ENCODE assay signal across 39 cellular contexts in genomic region chr10:34751272-34751671, GRCh38.
"Had no signal": no experiment of that assay in that cellular context is flagged by ENCODE, and none has a peak within 500 bp of the region (broad histone marks: within the 10 kb centered on the region; RNA-seq: fewer than 3 reads in every experiment).

No MANE protein-coding gene starts in this region.

- H3K4me1 Mint-ChIP-seq: activated CD4-positive, alpha-beta memory T cell treated with anti-CD3 and anti-CD28 coated beads, Interleukin-2, amount 10 ng/mL, durations not matched to agents 7 days and 5 days; activated CD4-positive, alpha-beta T cell treated with anti-CD3 and anti-CD28 coated beads for 36 hours; activated CD4-positive, alpha-beta T cell treated with anti-CD3 and anti-CD28 coated beads, Interleukin-2, amount 10 ng/mL, durations not matched to agents 7 days and 5 days; activated CD8-positive, alpha-beta memory T cell treated with anti-CD3 and anti-CD28 coated beads, Interleukin-2, amount 10 ng/mL, durations not matched to agents 7 days and 5 days; activated naive CD4-positive, alpha-beta T cell treated with anti-CD3 and anti-CD28 coated beads, Interleukin-2, amount 10 ng/mL, durations not matched to agents 7 days and 5 days; activated naive CD4-positive, alpha-beta T cell treated with anti-CD3 and anti-CD28 coated beads, Interleukin-2, amount 50 U/mL, for 24 hours; activated naive CD8-positive, alpha-beta T cell treated with anti-CD3 and anti-CD28 coated beads, Interleukin-2, amount 10 ng/mL, durations not matched to agents 7 days and 5 days; activated naive CD8-positive, alpha-beta T cell treated with anti-CD3 and anti-CD28 coated beads, Interleukin-2, amount 50 U/mL, for 24 hours; central memory CD8-positive, alpha-beta T cell had no signal

- H3K36me3 ChIP-seq: ascending aorta, cardiac muscle cell had no signal

- ATAC-seq: activated CD4-positive, alpha-beta T cell treated with anti-CD3 and anti-CD28 coated beads for 36 hours; activated CD4-positive, CD25-positive, alpha-beta regulatory T cell treated with anti-CD3 and anti-CD28 coated beads, Interleukin-2, amount 50 U/mL, for 24 hours; activated CD8-positive, alpha-beta memory T cell treated with anti-CD3 and anti-CD28 coated beads, Interleukin-2, amount 10 ng/mL, durations not matched to agents 7 days and 5 days; activated CD8-positive, alpha-beta T cell treated with anti-CD3 and anti-CD28 coated beads, Interleukin-2, amount 10 ng/mL, durations not matched to agents 7 days and 5 days; activated naive CD8-positive, alpha-beta T cell treated with anti-CD3 and anti-CD28 coated beads, Interleukin-2, amount 50 U/mL, for 24 hours had no signal

- H3K27ac Mint-ChIP-seq: activated CD4-positive, alpha-beta memory T cell treated with anti-CD3 and anti-CD28 coated beads, Interleukin-2, amount 10 ng/mL, durations not matched to agents 7 days and 5 days; activated CD4-positive, alpha-beta T cell treated with anti-CD3 and anti-CD28 coated beads for 36 hours; activated CD4-positive, alpha-beta T cell treated with anti-CD3 and anti-CD28 coated beads, Interleukin-2, amount 10 ng/mL, durations not matched to agents 7 days and 5 days; activated CD8-positive, alpha-beta memory T cell treated with anti-CD3 and anti-CD28 coated beads, Interleukin-2, amount 10 ng/mL, durations not matched to agents 7 days and 5 days; activated CD8-positive, alpha-beta T cell treated with anti-CD3 and anti-CD28 coated beads, Interleukin-2, amount 10 ng/mL, durations not matched to agents 7 days and 5 days; activated naive CD4-positive, alpha-beta T cell treated with anti-CD3 and anti-CD28 coated beads, Interleukin-2, amount 10 ng/mL, durations not matched to agents 7 days and 5 days; activated naive CD4-positive, alpha-beta T cell treated with anti-CD3 and anti-CD28 coated beads, Interleukin-2, amount 50 U/mL, for 24 hours; activated naive CD8-positive, alpha-beta T cell; activated naive CD8-positive, alpha-beta T cell treated with anti-CD3 and anti-CD28 coated beads, Interleukin-2, amount 10 ng/mL, durations not matched to agents 7 days and 5 days; activated naive CD8-positive, alpha-beta T cell treated with anti-CD3 and anti-CD28 coated beads, Interleukin-2, amount 50 U/mL, for 24 hours; activated T-cell treated with anti-CD3 and anti-CD28 coated beads, Interleukin-2, amount 50 U/mL, for 24 hours; activated T-helper 2 cell treated with anti-CD3 and anti-CD28 coated beads, Interferon-gamma antibody, Interleukin-2, Interleukin-4, amounts not matched to agents 10 μg/mL and 5 μg/mL and 100 μg/mL, durations not matched to agents 14 hours and 24 hours and 36 hours; brain; T-helper 1 cell treated with Interleukin-12 subunit alpha and Interleukin-12 subunit beta and Interleukin-4 antibody, amounts not matched to agents 30 μg/mL and 1 μg/mL, for 36 hours; T-helper 2 cell treated with Interferon-gamma antibody and Interleukin-4, amounts not matched to agents 5 μg/mL and 100 μg/mL, for 36 hours had no signal

- H3K4me3 ChIP-seq: ascending aorta, cardiac muscle cell had no signal

- H3K27ac ChIP-seq: ascending aorta, cardiac muscle cell, VCaP had no signal

- H3K9me3 ChIP-seq: ascending aorta had no signal

- H3K9me3 Mint-ChIP-seq: activated CD4-positive, alpha-beta memory T cell treated with anti-CD3 and anti-CD28 coated beads, Interleukin-2, amount 10 ng/mL, durations not matched to agents 7 days and 5 days; activated CD4-positive, alpha-beta T cell treated with anti-CD3 and anti-CD28 coated beads, Interleukin-2, amount 10 ng/mL, durations not matched to agents 7 days and 5 days; activated naive CD4-positive, alpha-beta T cell treated with anti-CD3 and anti-CD28 coated beads, Interleukin-2, amount 10 ng/mL, durations not matched to agents 7 days and 5 days; activated naive CD4-positive, alpha-beta T cell treated with anti-CD3 and anti-CD28 coated beads, Interleukin-2, amount 50 U/mL, for 24 hours; activated naive CD8-positive, alpha-beta T cell treated with anti-CD3 and anti-CD28 coated beads, Interleukin-2, amount 10 ng/mL, durations not matched to agents 7 days and 5 days; activated naive CD8-positive, alpha-beta T cell treated with anti-CD3 and anti-CD28 coated beads, Interleukin-2, amount 50 U/mL, for 24 hours; activated T-cell treated with anti-CD3 and anti-CD28 coated beads, Interleukin-2, amount 50 U/mL, for 24 hours; activated T-helper 2 cell treated with anti-CD3 and anti-CD28 coated beads, Interferon-gamma antibody, Interleukin-2, Interleukin-4, amounts not matched to agents 10 μg/mL and 5 μg/mL and 100 μg/mL, durations not matched to agents 14 hours and 24 hours and 36 hours; brain; central memory CD8-positive, alpha-beta T cell; T-helper 1 cell treated with Interleukin-12 subunit alpha and Interleukin-12 subunit beta and Interleukin-4 antibody, amounts not matched to agents 30 μg/mL and 1 μg/mL, for 36 hours; T-helper 2 cell treated with Interferon-gamma antibody and Interleukin-4, amounts not matched to agents 5 μg/mL and 100 μg/mL, for 36 hours had no signal

- H3K27me3 Mint-ChIP-seq: activated CD8-positive, alpha-beta memory T cell treated with anti-CD3 and anti-CD28 coated beads, Interleukin-2, amount 10 ng/mL, durations not matched to agents 7 days and 5 days; brain had no signal

- H3K27me3 ChIP-seq: ascending aorta, cardiac muscle cell had no signal

- H3K36me3 Mint-ChIP-seq: activated CD8-positive, alpha-beta memory T cell treated with anti-CD3 and anti-CD28 coated beads, Interleukin-2, amount 10 ng/mL, durations not matched to agents 7 days and 5 days; activated naive CD4-positive, alpha-beta T cell treated with anti-CD3 and anti-CD28 coated beads, Interleukin-2, amount 10 ng/mL, durations not matched to agents 7 days and 5 days; activated naive CD4-positive, alpha-beta T cell treated with anti-CD3 and anti-CD28 coated beads, Interleukin-2, amount 50 U/mL, for 24 hours; activated naive CD8-positive, alpha-beta T cell; activated naive CD8-positive, alpha-beta T cell treated with anti-CD3 and anti-CD28 coated beads, Interleukin-2, amount 10 ng/mL, durations not matched to agents 7 days and 5 days; brain had no signal

- DNase-seq: activated CD4-positive, alpha-beta memory T cell treated with anti-CD3 and anti-CD28 coated beads, Interleukin-2, amount 10 ng/mL, durations not matched to agents 7 days and 5 days; activated CD4-positive, alpha-beta T cell treated with anti-CD3 and anti-CD28 coated beads for 1 hour; activated CD4-positive, alpha-beta T cell treated with anti-CD3 and anti-CD28 coated beads for 36 hours; activated CD4-positive, alpha-beta T cell treated with anti-CD3 and anti-CD28 coated beads for 48 hours; activated CD4-positive, alpha-beta T cell treated with anti-CD3 and anti-CD28 coated beads, Interleukin-2, amount 10 ng/mL, durations not matched to agents 7 days and 5 days; activated CD4-positive, alpha-beta T cell treated with anti-CD3 and anti-CD28 coated beads, Interleukin-2, amount 50 U/mL, for 48 hours; activated CD4-positive, CD25-positive, alpha-beta regulatory T cell; activated CD8-positive, alpha-beta memory T cell treated with anti-CD3 and anti-CD28 coated beads for 24 hours; activated CD8-positive, alpha-beta memory T cell treated with anti-CD3 and anti-CD28 coated beads, Interleukin-2, amount 10 ng/mL, durations not matched to agents 7 days and 5 days; activated CD8-positive, alpha-beta memory T cell treated with anti-CD3 and anti-CD28 coated beads, Interleukin-2, amount 50 U/mL, for 48 hours; activated CD8-positive, alpha-beta T cell treated with anti-CD3 and anti-CD28 coated beads, Interleukin-2, amount 10 ng/mL, durations not matched to agents 7 days and 5 days; activated effector memory CD4-positive, alpha-beta T cell treated with Interleukin-2 at 50 U/mL for 16 hours; activated gamma-delta T cell; activated naive CD4-positive, alpha-beta T cell treated with anti-CD3 and anti-CD28 coated beads, Interleukin-2, amount 10 ng/mL, durations not matched to agents 7 days and 5 days; activated naive CD4-positive, alpha-beta T cell treated with Interleukin-2 at 50 U/mL for 16 hours; activated naive CD8-positive, alpha-beta T cell treated with anti-CD3 and anti-CD28 coated beads, Interleukin-2, amount 10 ng/mL, durations not matched to agents 7 days and 5 days; activated naive CD8-positive, alpha-beta T cell treated with anti-CD3 and anti-CD28 coated beads, Interleukin-2, amount 50 U/mL, for 24 hours; activated T-cell treated with anti-CD3 and anti-CD28 coated beads, Interleukin-2, amount 50 U/mL, for 24 hours; activated T-cell treated with anti-CD3 and anti-CD28 coated beads, Interleukin-2, amount 50 U/mL, for 48 hours; amygdala; anterior cingulate cortex; caudate nucleus; cerebellar nuclear complex; T-helper 1 cell; T-helper 2 cell; T-helper 9 cell had no signal

- FAIRE-seq: bronchial epithelial cell, TTC549 had no signal

- H3K4me3 Mint-ChIP-seq: activated CD4-positive, alpha-beta memory T cell treated with anti-CD3 and anti-CD28 coated beads, Interleukin-2, amount 10 ng/mL, durations not matched to agents 7 days and 5 days; activated CD4-positive, alpha-beta T cell treated with anti-CD3 and anti-CD28 coated beads for 36 hours; activated CD4-positive, alpha-beta T cell treated with anti-CD3 and anti-CD28 coated beads, Interleukin-2, amount 10 ng/mL, durations not matched to agents 7 days and 5 days; activated CD8-positive, alpha-beta memory T cell treated with anti-CD3 and anti-CD28 coated beads, Interleukin-2, amount 10 ng/mL, durations not matched to agents 7 days and 5 days; activated CD8-positive, alpha-beta T cell treated with anti-CD3 and anti-CD28 coated beads, Interleukin-2, amount 10 ng/mL, durations not matched to agents 7 days and 5 days; activated naive CD4-positive, alpha-beta T cell treated with anti-CD3 and anti-CD28 coated beads, Interleukin-2, amount 10 ng/mL, durations not matched to agents 7 days and 5 days; activated naive CD4-positive, alpha-beta T cell treated with anti-CD3 and anti-CD28 coated beads, Interleukin-2, amount 50 U/mL, for 24 hours; activated naive CD8-positive, alpha-beta T cell; activated naive CD8-positive, alpha-beta T cell treated with anti-CD3 and anti-CD28 coated beads, Interleukin-2, amount 10 ng/mL, durations not matched to agents 7 days and 5 days; activated naive CD8-positive, alpha-beta T cell treated with anti-CD3 and anti-CD28 coated beads, Interleukin-2, amount 50 U/mL, for 24 hours; activated T-cell treated with anti-CD3 and anti-CD28 coated beads, Interleukin-2, amount 50 U/mL, for 24 hours; brain; central memory CD8-positive, alpha-beta T cell; T-helper 1 cell treated with Interleukin-12 subunit alpha and Interleukin-12 subunit beta and Interleukin-4 antibody, amounts not matched to agents 30 μg/mL and 1 μg/mL, for 36 hours; T-helper 2 cell treated with Interferon-gamma antibody and Interleukin-4, amounts not matched to agents 5 μg/mL and 100 μg/mL, for 36 hours had no signal
